ENCODE assay signal across 1 cellular context in the genomic region with DNA sequence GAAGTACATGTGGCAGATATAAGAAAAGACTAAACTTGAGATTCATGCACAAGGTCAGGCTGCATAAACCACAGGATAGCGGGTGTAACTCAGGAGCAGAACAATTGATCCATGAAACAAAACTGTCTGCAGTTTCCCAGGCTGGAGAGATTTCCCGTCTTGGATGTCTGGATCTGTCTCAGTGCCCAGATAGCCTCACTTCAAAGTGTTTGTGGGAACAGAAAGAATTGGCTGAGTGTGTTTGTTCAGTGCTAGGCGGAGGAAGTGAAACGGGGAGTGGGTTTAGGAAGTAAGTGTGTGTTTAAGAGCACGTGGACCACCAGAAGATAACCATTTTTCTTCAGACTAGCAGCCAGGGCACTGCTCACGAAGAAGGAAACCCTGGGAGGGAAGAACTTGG.
TF ChIP-seq lines count a peak whose summit lies in the region.

No MANE protein-coding gene starts in this region.

TF ChIP-seq in H1, 55 proteins besides CTCF, POLR2A, EP300 and RAD21:
- TF ChIP-seq CBX5 (IDR thresholded peaks at IDR 0.05; ENCODE audit: low read depth, low read length) (no peak), FOSL1 (IDR thresholded peaks at IDR 0.05; ENCODE audit: insufficient read depth, low read depth, low read length) (no peak)
